ENCODE assay signal across 23 cellular contexts in the genomic region with DNA sequence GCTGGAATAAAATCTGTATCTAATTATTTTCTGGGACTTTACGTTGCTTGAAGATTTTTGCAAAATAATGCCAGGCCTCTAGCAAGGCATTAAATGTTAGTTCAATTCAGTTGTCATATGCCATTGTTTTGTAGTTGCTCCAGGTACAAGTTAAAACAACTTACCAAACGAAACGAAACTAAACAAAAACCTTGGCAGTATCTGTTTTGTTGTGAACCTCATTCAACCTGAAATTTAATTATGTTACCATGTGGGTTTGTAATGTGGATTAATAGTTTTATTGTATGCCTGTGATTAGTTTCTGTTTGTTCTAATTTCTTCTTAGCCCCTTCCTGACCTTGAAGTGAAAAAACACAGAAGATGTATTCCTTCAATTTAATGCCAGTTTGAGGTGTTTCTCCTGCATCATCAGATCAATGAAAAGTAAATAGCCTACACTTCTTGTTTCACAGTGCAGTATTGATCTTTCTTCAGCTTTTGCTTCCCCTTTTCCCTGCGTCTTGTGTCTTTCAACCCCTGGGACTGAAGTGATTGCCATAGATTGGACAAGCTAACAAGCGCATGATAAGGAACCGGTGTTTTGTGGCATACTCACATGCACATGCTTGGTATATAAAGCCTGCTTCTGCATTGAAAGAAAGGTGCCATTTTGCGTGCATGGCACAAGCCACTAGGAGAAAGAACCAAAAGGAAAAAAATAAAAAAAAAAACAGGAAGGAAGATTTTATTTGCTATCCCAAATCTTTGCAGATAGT.
DNase-seq lines count a peak whose midpoint lies in the region; ATAC-seq and TF ChIP-seq lines count a peak whose summit lies in the region.
"Had no signal": no experiment of that assay in that cellular context is flagged by ENCODE, and none has a peak within 500 bp of the region (broad histone marks: within the 10 kb centered on the region; RNA-seq: fewer than 3 reads in every experiment).

No MANE protein-coding gene starts in this region.

- no peak overlapping the region for H3K9ac ChIP-seq in KMS-11

- H3K4me2 ChIP-seq in KMS-11 = 0 out of 2 replicates have a peak overlapping the region, but pooled peaks have one; percentile 11

- H3K4me3 ChIP-seq in KMS-11 (IDR thresholded peaks at IDR 0.05; ENCODE audit: insufficient read depth, low read depth, low read length) (no peak overlapping the region), fibroblast of villous mesenchyme (ENCODE audit: low read depth, low read length) (peak overlapping the region; percentile 16)
- H3K4me3 ChIP-seq: ascending aorta, gastrocnemius medialis, GM12878, lower lobe of right lung had no signal

- H4K20me1 ChIP-seq in KMS-11 (ENCODE audit: insufficient read depth) = no peaks in the 10 kb centered on the region

- H3K27me3 ChIP-seq in KMS-11 (ENCODE audit: insufficient read depth, low read depth) = no peaks in the 10 kb centered on the region
- H3K27me3 ChIP-seq: ascending aorta, gastrocnemius medialis, neutrophil had no signal

- H2AFZ ChIP-seq in KMS-11 (ENCODE audit: low read depth) = peak overlapping the region; percentile 18; the same call in 1 of the 2 replicates

- H3K4me1 ChIP-seq in KMS-11 (ENCODE audit: low read depth, poor library complexity, severe bottlenecking) = no peaks in the 10 kb centered on the region
- H3K4me1 ChIP-seq: ascending aorta, gastrocnemius medialis, lower lobe of right lung had no signal

- no peaks in the 10 kb centered on the region for H3K79me2 ChIP-seq in KMS-11 (ENCODE audit: insufficient read depth, low read depth)

- no peak overlapping the region for H3K27ac ChIP-seq in KMS-11
- H3K27ac ChIP-seq: ascending aorta, gastrocnemius medialis, lower lobe of right lung, neutrophil, VCaP had no signal

- no peaks in the 10 kb centered on the region for H3K36me3 ChIP-seq in KMS-11 (ENCODE audit: insufficient read depth)
- H3K36me3 ChIP-seq: ascending aorta, gastrocnemius medialis, lower lobe of right lung, neutrophil had no signal

- DNase-seq in fibroblast of villous mesenchyme (ENCODE audit: low read depth) = peak; percentile 0
- no peak for DNase-seq in GOT3 (lab: John Stamatoyannopoulos, UW)
- no peak for DNase-seq in T1000 (lab: John Stamatoyannopoulos, UW)
- no peak for DNase-seq in NCI-H748 treated with DMSO at 0.1 percent for 48 hours (lab: John Stamatoyannopoulos, UW)
- DNase-seq: activated CD4-positive, alpha-beta T cell treated with anti-CD3 and anti-CD28 coated beads, Interleukin-2, amount 10 ng/mL, durations not matched to agents 7 days and 5 days; cerebellar nuclear complex; DMS79; erythroblast; gastrocnemius medialis; hypothalamus; lower lobe of right lung; NCI-H146; NCI-H526; stimulated activated CD4-positive, alpha-beta T cell treated with anti-CD3 and anti-CD28 coated beads, Interleukin-1b, Interleukin-23, amount 100 ng/mL, for 48 hours had no signal

- ATAC-seq in SK-N-SH treated with all-trans-retinoic acid at 6 μM for 48 hours (peak; percentile 54), HG03045 (IDR thresholded peaks at IDR 0.05; ENCODE audit: unreplicated experiment) (no peak)
- ATAC-seq: gastrocnemius medialis; GM12878; lower lobe of right lung; Right ventricle myocardium inferior; stimulated activated memory B cell treated with anti-CD40 and anti-IgM and Interleukin-4, amounts not matched to agents 10 μg/mL and 1 μg/mL and 100 μg/mL, for 72 hours had no signal

- TF ChIP-seq CTCF in KMS-11 (conservative IDR thresholded peaks at IDR 0.05; ENCODE audit: low read depth, low read length) (no peak), fibroblast of villous mesenchyme (IDR thresholded peaks at IDR 0.05; ENCODE audit: insufficient read depth, low read depth, low read length) (no peak)

TF ChIP-seq in SK-N-SH treated with all-trans-retinoic acid at 6 μM for 48 hours, 23 proteins besides CTCF, POLR2A, EP300 and RAD21:
- 0 out of 2 replicates have a peak, but pooled peaks have one; percentile 12 for TF ChIP-seq ISL1 (CRISPR knock-in tag; IDR thresholded peaks at IDR 0.05)
- TF ChIP-seq BACH2 (CRISPR knock-in tag; IDR thresholded peaks at IDR 0.05; ENCODE audit: borderline replicate concordance) = no peak
- no peak for TF ChIP-seq OSR1 (CRISPR knock-in tag; IDR thresholded peaks at IDR 0.05)
- TF ChIP-seq ZFP3 (CRISPR knock-in tag; IDR thresholded peaks at IDR 0.05) = no peak
